ENCODE assay signal across 8 cellular contexts in the genomic region with DNA sequence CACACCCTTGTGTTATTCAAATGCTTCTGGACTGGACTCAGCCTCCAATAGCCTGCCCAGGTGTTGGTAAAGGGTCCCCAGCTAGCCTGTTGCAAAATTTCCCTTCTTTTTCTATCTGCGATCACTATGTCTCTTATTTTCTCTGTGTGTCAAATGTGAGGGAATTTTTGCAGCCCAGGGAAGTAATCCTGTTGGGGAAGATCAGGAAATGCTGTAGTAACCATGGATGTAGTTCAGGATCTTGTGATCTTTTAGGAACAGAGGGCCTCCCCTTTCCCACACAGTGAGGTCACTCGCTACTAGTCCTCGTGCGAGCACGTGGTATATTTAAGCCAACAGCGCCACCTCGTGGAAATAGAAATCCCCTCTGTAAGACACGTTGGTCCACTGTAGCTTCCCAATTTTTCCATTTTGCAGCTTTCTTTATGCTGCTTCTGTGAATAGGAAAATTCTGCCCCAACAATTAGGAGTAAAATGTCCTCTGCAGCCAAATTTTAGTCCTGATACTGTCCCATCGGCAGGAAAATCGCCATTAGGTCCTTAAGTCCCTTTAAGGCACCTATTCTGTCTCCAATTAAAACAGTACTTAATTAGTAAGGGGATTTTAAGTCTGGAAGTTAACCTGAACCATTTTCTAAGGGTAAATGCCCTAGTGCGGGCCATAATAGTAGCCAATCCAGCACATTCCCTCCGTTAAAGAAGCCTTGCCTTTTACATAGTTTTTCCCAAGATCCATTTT. TPM values are rescaled to one million over a fixed set of nuclear protein-coding genes. Genes with fewer than 3 reads are reported as not detected.
DNase-seq lines count a peak whose midpoint lies in the region; ATAC-seq and TF ChIP-seq lines count a peak whose summit lies in the region.

No MANE protein-coding gene starts in this region.

- no peaks in the 10 kb centered on the region for H3K36me3 ChIP-seq in left ventricle myocardium inferior

- H3K9me3 ChIP-seq in left ventricle myocardium inferior (replicated peaks), result peaks cover 42% of the 10 kb centered on the region

- DNase-seq in CMK (ENCODE audit: low read depth), result peak; percentile 77
- DNase-seq in HEK293T (ENCODE audit: extremely low spot score), result peak; percentile 71
- peak; percentile 81 for DNase-seq in RPMI7951 (ENCODE audit: low read depth)
- peak in 3 of 4 experiments; percentile 4 to 13 (median 9) for DNase-seq in activated naive CD4-positive, alpha-beta T cell (lab: John Stamatoyannopoulos, UW)
- DNase-seq in left ventricle myocardium inferior, result peak; percentile 49
- peak; percentile 65 to 70 for DNase-seq in stimulated activated CD4-positive, alpha-beta T cell treated with anti-CD3 and anti-CD28 coated beads, Interleukin-2, amount 100 ng/mL, for 24 hours
- no peak for DNase-seq in NCI-H128 (lab: John Stamatoyannopoulos, UW; ENCODE audit: unreplicated experiment)

- intact Hi-C loops in left ventricle myocardium inferior (cut with micrococcal nuclease), result loop anchor here (10.0 kb wide), 1 partner anchor 264 kb away; no protein-coding TSS in a partner anchor

- TF ChIP-seq CTCF in left ventricle myocardium inferior (IDR thresholded peaks at IDR 0.05; ENCODE audit: borderline replicate concordance), result peak; percentile 73

- H3K27me3 ChIP-seq in left ventricle myocardium inferior (ENCODE audit: low read depth), result no peaks in the 10 kb centered on the region

- ATAC-seq in GM21423 (IDR thresholded peaks at IDR 0.05; ENCODE audit: unreplicated experiment), result no peak

- CTCF ChIA-PET in HEK293T (lab: Yijun Ruan, JAX), result interaction anchor here (0.7 to 1.4 kb wide), 3 partner anchors 25 to 780 kb away, joined by 3 to 5 read pairs (median 3); no protein-coding TSS in a partner anchor

- POLR2A ChIA-PET in HEK293T (lab: Yijun Ruan, JAX), result no interaction called here

- peak overlapping the region; percentile 39 for H3K27ac ChIP-seq in left ventricle myocardium inferior (replicated peaks)

- H3K4me3 ChIP-seq in left ventricle myocardium inferior, result no peak overlapping the region

- peaks cover 11% of the 10 kb centered on the region for H3K4me1 ChIP-seq in left ventricle myocardium inferior

TF ChIP-seq in HEK293T, 16 proteins besides CTCF, POLR2A, EP300 and RAD21:
- peak; percentile 61 for TF ChIP-seq L3MBTL2 (conservative IDR thresholded peaks at IDR 0.05)
- TF ChIP-seq FOXM1 (IDR thresholded peaks at IDR 0.05; ENCODE audit: borderline replicate concordance), result no peak

RNA-seq across cellular contexts. Expression of a gene that starts 4.0 kb away (rescaled TPM):
- not detected in 2 replicates for total RNA-seq in RPMI7951 (2014; rRNA removed; shearing (Covaris generic))
- 73.0 TPM for total RNA-seq in left ventricle myocardium inferior

RNA-seq across cellular contexts. Expression of a gene that starts 15.6 kb away (rescaled TPM):
- total RNA-seq in RPMI7951 (2014; rRNA removed; shearing (Covaris generic)), result 19.9 and 20.1 TPM in 2 replicates
- 18.9 TPM for total RNA-seq in left ventricle myocardium inferior

RNA-seq across cellular contexts. Expression of a gene that starts 49.2 kb away (rescaled TPM):
- total RNA-seq in RPMI7951 (2014; rRNA removed; shearing (Covaris generic)), result 8.8 and 9.4 TPM in 2 replicates
- 10.0 TPM for total RNA-seq in left ventricle myocardium inferior

RNA-seq across cellular contexts. Expression of a gene that starts 49.3 kb away (rescaled TPM):
- total RNA-seq in RPMI7951 (2014; rRNA removed; shearing (Covaris generic)), result 16.6 and 21.7 TPM in 2 replicates
- 7.3 TPM for total RNA-seq in left ventricle myocardium inferior

Comparison
In these comparisons a context has a peak if more than half of its experiments do, and no peak if none do; other contexts are left out.
1. RNA of a gene that starts 4.0 kb away (total RNA-seq): 73.0 TPM in left ventricle myocardium inferior (single experiment); not detected in RPMI7951; every median in the first group is over 10 times any median in the second.